ENCODE assay signal across 8 cellular contexts in the genomic region with DNA sequence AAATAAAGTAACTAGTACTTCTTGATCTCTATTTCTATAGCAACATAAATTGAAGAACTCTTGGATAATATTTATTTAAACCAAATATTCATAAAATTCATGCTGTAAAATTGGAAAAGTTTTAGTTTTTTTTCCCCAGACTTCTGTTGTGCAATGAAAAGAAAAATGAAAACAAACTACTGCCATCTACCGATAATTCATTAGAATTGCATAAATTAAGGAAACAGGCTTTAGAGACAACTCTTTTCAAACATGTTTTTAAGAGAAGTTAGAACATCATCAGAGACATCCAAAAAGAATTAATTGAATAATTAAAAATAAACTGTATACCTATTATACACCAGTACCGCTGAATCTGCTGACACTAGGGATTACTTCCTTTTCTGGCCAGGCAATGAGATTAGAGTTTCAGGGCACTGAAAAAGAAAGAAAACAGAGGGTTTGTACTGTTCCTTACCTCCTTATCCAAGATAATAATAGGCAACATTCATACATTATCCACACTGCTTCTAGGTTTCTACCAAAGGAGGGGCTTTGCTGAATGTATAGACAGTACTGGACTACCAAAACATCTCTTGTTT. TPM values are rescaled to one million over a fixed set of nuclear protein-coding genes. Genes with fewer than 3 reads are reported as not detected.
DNase-seq lines count a peak whose midpoint lies in the region; ATAC-seq, FAIRE-seq and TF ChIP-seq lines count a peak whose summit lies in the region.

No MANE protein-coding gene starts in this region.

- no peak overlapping the region for H2BK120ac ChIP-seq in mesenchymal stem cell (ENCODE audit: low read depth, low read length)

- intact Hi-C loops in body of pancreas (cut with DNase I), result no loop called here

- ATAC-seq in body of pancreas, result no peak
- no peak for ATAC-seq in HG02852 (IDR thresholded peaks at IDR 0.05; ENCODE audit: unreplicated experiment)
- no peak for ATAC-seq in activated naive CD8-positive, alpha-beta T cell treated with anti-CD3 and anti-CD28 coated beads, Interleukin-2, amount 50 U/mL, for 24 hours
- no peak for ATAC-seq in GM21717 (IDR thresholded peaks at IDR 0.05; ENCODE audit: unreplicated experiment)

- H4K91ac ChIP-seq in mesenchymal stem cell (ENCODE audit: low read length), result no peak overlapping the region

- peaks cover 2% of the 10 kb centered on the region for H3K79me1 ChIP-seq in mesenchymal stem cell (replicated peaks; ENCODE audit: low read length, poor library complexity, severe bottlenecking)

- H3K27me3 ChIP-seq in body of pancreas, result no peaks in the 10 kb centered on the region
- H3K27me3 ChIP-seq in mesenchymal stem cell (ENCODE audit: control insufficient read depth in 1 of 2, insufficient read depth in 1 of 2, low read length in 2 of 2), result no peaks in the 10 kb centered on the region

- H3K4me1 ChIP-seq in body of pancreas (peaks cover 7% of the 10 kb centered on the region), mesenchymal stem cell (ENCODE audit: control insufficient read depth, insufficient read depth, low read depth, low read length) (peaks cover 1% of the 10 kb centered on the region)

- H3K36me3 ChIP-seq in body of pancreas (replicated peaks in 1 of 2; ENCODE audit: insufficient read depth in 1 of 2, low read depth in 2 of 2) (no peaks in the 10 kb centered on the region), mesenchymal stem cell (ENCODE audit: control insufficient read depth in 1 of 2, insufficient read depth in 2 of 2, low read depth in 1 of 2, low read length in 2 of 2) (peaks cover 0 to 26% of the 10 kb centered on the region in 2 experiments)

- FAIRE-seq in HTR-8/SVneo (lab: Jason Lieb, UNC), result no peak

- H3K4me3 Mint-ChIP-seq in activated naive CD8-positive, alpha-beta T cell treated with anti-CD3 and anti-CD28 coated beads, Interleukin-2, amount 50 U/mL, for 24 hours, result no peak overlapping the region

- H2BK12ac ChIP-seq in mesenchymal stem cell (ENCODE audit: low read length in 2 of 2), result no peak overlapping the region

- no peak overlapping the region for H3K14ac ChIP-seq in mesenchymal stem cell (ENCODE audit: low read length in 2 of 2)

- H2AFZ ChIP-seq in mesenchymal stem cell (ENCODE audit: low read depth, low read length), result no peak overlapping the region

- H3K23ac ChIP-seq in mesenchymal stem cell (ENCODE audit: low read length in 2 of 2), result no peak overlapping the region

- no peak overlapping the region for H2BK15ac ChIP-seq in mesenchymal stem cell (ENCODE audit: low read depth, poor library complexity, severe bottlenecking)

- no peak overlapping the region for H3K4me3 ChIP-seq in body of pancreas
- no peak overlapping the region for H3K4me3 ChIP-seq in mesenchymal stem cell (ENCODE audit: insufficient read depth in 1 of 2, low read depth in 1 of 2, low read length in 2 of 2)

- no peak overlapping the region for H4K8ac ChIP-seq in mesenchymal stem cell (ENCODE audit: low read length)

- H3K4me2 ChIP-seq in mesenchymal stem cell (ENCODE audit: low read length, poor library complexity, severe bottlenecking), result no peak overlapping the region

- no peaks in the 10 kb centered on the region for H3K27me3 Mint-ChIP-seq in activated naive CD8-positive, alpha-beta T cell treated with anti-CD3 and anti-CD28 coated beads, Interleukin-2, amount 50 U/mL, for 24 hours

- H3K9ac ChIP-seq in mesenchymal stem cell (ENCODE audit: low read length), result peak overlapping the region; percentile 73

- DNase-seq in DMS 273 treated with DMSO at 0.1 percent for 48 hours (lab: John Stamatoyannopoulos, UW) (peak; percentile 24), LoVo (ENCODE audit: low spot score) (peak; percentile 56), body of pancreas (no peak), mesenchymal stem cell (peak; percentile 49), HTR-8/SVneo (ENCODE audit: insufficient read length, low spot score) (no peak)
- no peak for DNase-seq in activated naive CD8-positive, alpha-beta T cell treated with anti-CD3 and anti-CD28 coated beads, Interleukin-2, amount 50 U/mL, for 24 hours

- no peak overlapping the region for H3K18ac ChIP-seq in mesenchymal stem cell (ENCODE audit: low read depth in 1 of 2, low read length in 2 of 2)

- no peak overlapping the region for H3K4ac ChIP-seq in mesenchymal stem cell (ENCODE audit: low read depth in 1 of 2, low read length in 2 of 2)

- TF ChIP-seq POLR2A in body of pancreas (IDR thresholded peaks at IDR 0.05), result no peak

- H3K9me3 ChIP-seq in body of pancreas, result no peaks in the 10 kb centered on the region
- H3K9me3 ChIP-seq in mesenchymal stem cell (ENCODE audit: control insufficient read depth, low read length), result no peaks in the 10 kb centered on the region

- no peaks in the 10 kb centered on the region for H3K9me3 Mint-ChIP-seq in activated naive CD8-positive, alpha-beta T cell treated with anti-CD3 and anti-CD28 coated beads, Interleukin-2, amount 50 U/mL, for 24 hours

- no peak overlapping the region for H2BK5ac ChIP-seq in mesenchymal stem cell (ENCODE audit: low read depth, low read length, poor library complexity, severe bottlenecking)

- peak; percentile 26 to 69 (median 64) for TF ChIP-seq CTCF in body of pancreas (IDR thresholded peaks at IDR 0.05)

- H3K27ac Mint-ChIP-seq in activated naive CD8-positive, alpha-beta T cell treated with anti-CD3 and anti-CD28 coated beads, Interleukin-2, amount 50 U/mL, for 24 hours, result no peak overlapping the region

- H3K4me1 Mint-ChIP-seq in activated naive CD8-positive, alpha-beta T cell treated with anti-CD3 and anti-CD28 coated beads, Interleukin-2, amount 50 U/mL, for 24 hours, result peaks cover 19% of the 10 kb centered on the region

- H3K36me3 Mint-ChIP-seq in activated naive CD8-positive, alpha-beta T cell treated with anti-CD3 and anti-CD28 coated beads, Interleukin-2, amount 50 U/mL, for 24 hours (ENCODE audit: low read depth), result no peaks in the 10 kb centered on the region

- no peak overlapping the region for H2AK5ac ChIP-seq in mesenchymal stem cell (ENCODE audit: low read length, severe bottlenecking)

- H3K27ac ChIP-seq in body of pancreas (no peak overlapping the region), mesenchymal stem cell (ENCODE audit: low read length, poor library complexity, severe bottlenecking) (no peak overlapping the region)

- WGBS in body of pancreas, 2 donors, result 9% methylated on average over 2 of the region's 2 CpGs
- 57% methylated on average over 1 of the region's 2 CpGs for WGBS in mesenchymal stem cell

RNA-seq across cellular contexts. Expression of a gene that starts 4.9 kb away (rescaled TPM):
- 1 to 10 TPM; 4.9 to 6.2 TPM for total RNA-seq in body of pancreas
- 3.9 TPM for polyA plus RNA-seq in mesenchymal stem cell (2013, experiment 1 of 2)
- 4.8 TPM for polyA plus RNA-seq in mesenchymal stem cell (2013, experiment 2 of 2)

RNA-seq across cellular contexts. Expression of a gene that starts 5.1 kb away (rescaled TPM):
- 1 to 10 TPM; 2.3 to 9.9 TPM for total RNA-seq in body of pancreas
- polyA plus RNA-seq in mesenchymal stem cell (2013, experiment 1 of 2), result 14.7 TPM
- 15.3 TPM for polyA plus RNA-seq in mesenchymal stem cell (2013, experiment 2 of 2)

Comparison
In these comparisons a context has a peak if more than half of its experiments do, and no peak if none do; other contexts are left out.
1. DNase-seq: peak in DMS 273 treated with DMSO at 0.1 percent for 48 hours (single experiment), LoVo (single experiment) and mesenchymal stem cell (single experiment); none in body of pancreas (0 of 4), activated naive CD8-positive, alpha-beta T cell treated with anti-CD3 and anti-CD28 coated beads, Interleukin-2, amount 50 U/mL, for 24 hours (single experiment) and HTR-8/SVneo (single experiment).